In genomic region chr9:121242219-121242954, GRCh38 we compare ENCODE assay signal across 4 cellular contexts.
TF ChIP-seq lines count a peak whose summit lies in the region.

No MANE protein-coding gene starts in this region.

TF ChIP-seq in SK-N-SH, 30 proteins besides CTCF, POLR2A, EP300 and RAD21:
- TF ChIP-seq, protein P1, sequence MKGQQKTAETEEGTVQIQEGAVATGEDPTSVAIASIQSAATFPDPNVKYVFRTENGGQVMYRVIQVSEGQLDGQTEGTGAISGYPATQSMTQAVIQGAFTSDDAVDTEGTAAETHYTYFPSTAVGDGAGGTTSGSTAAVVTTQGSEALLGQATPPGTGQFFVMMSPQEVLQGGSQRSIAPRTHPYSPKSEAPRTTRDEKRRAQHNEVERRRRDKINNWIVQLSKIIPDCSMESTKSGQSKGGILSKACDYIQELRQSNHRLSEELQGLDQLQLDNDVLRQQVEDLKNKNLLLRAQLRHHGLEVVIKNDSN (IDR thresholded peaks at IDR 0.05; ENCODE audit: borderline replicate concordance, low read depth), result peak; percentile 71; the same call in 1 of the 2 replicates
- TF ChIP-seq ELF1 (IDR thresholded peaks at IDR 0.05), result no peak
- peak; percentile 6; the same call in 1 of the 2 replicates for TF ChIP-seq FOSL2 (IDR thresholded peaks at IDR 0.05; ENCODE audit: borderline replicate concordance, low read depth)

TF ChIP-seq in SK-N-SH treated with all-trans-retinoic acid at 6 μM for 48 hours, 23 proteins besides CTCF, POLR2A, EP300 and RAD21:
- no peak for TF ChIP-seq ZFP30 (CRISPR knock-in tag; IDR thresholded peaks at IDR 0.05)
- TF ChIP-seq GLIS3 (CRISPR knock-in tag; IDR thresholded peaks at IDR 0.05), result no peak
- TF ChIP-seq ZNF70 (CRISPR knock-in tag; IDR thresholded peaks at IDR 0.05), result no peak
- no peak for TF ChIP-seq ZC3H10 (CRISPR knock-in tag; IDR thresholded peaks at IDR 0.05)
- TF ChIP-seq BACH2 (CRISPR knock-in tag; IDR thresholded peaks at IDR 0.05; ENCODE audit: borderline replicate concordance), result no peak
- TF ChIP-seq POU6F1 (CRISPR knock-in tag; IDR thresholded peaks at IDR 0.05; ENCODE audit: borderline replicate concordance, low read depth), result no peak
- no peak for TF ChIP-seq ARNTL (CRISPR knock-in tag; IDR thresholded peaks at IDR 0.05; ENCODE audit: borderline replicate concordance, low read depth)
- TF ChIP-seq SNAI2 (CRISPR knock-in tag; IDR thresholded peaks at IDR 0.05), result no peak
- TF ChIP-seq CSRNP3 (CRISPR knock-in tag; IDR thresholded peaks at IDR 0.05), result no peak

TF ChIP-seq in H1, 55 proteins besides CTCF, POLR2A, EP300 and RAD21:
- TF ChIP-seq, protein P2, sequence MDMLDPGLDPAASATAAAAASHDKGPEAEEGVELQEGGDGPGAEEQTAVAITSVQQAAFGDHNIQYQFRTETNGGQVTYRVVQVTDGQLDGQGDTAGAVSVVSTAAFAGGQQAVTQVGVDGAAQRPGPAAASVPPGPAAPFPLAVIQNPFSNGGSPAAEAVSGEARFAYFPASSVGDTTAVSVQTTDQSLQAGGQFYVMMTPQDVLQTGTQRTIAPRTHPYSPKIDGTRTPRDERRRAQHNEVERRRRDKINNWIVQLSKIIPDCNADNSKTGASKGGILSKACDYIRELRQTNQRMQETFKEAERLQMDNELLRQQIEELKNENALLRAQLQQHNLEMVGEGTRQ (IDR thresholded peaks at IDR 0.05; ENCODE audit: low read length), result peak; percentile 61; the same call in 1 of the 2 replicates
- TF ChIP-seq FOSL1 (IDR thresholded peaks at IDR 0.05; ENCODE audit: insufficient read depth, low read depth, low read length), result no peak

TF ChIP-seq in GM12891, 5 proteins besides CTCF, POLR2A, EP300 and RAD21:
- TF ChIP-seq POU2F2 (IDR thresholded peaks at IDR 0.05; ENCODE audit: low read depth, low read length), result no peak
- no peak for TF ChIP-seq PAX5 (IDR thresholded peaks at IDR 0.05; ENCODE audit: insufficient read depth, low read length, severe bottlenecking)
- no peak for TF ChIP-seq SPI1 (IDR thresholded peaks at IDR 0.05; ENCODE audit: low read depth, low read length)
